19 cellular contexts compared by ENCODE assay signal in the genomic region with DNA sequence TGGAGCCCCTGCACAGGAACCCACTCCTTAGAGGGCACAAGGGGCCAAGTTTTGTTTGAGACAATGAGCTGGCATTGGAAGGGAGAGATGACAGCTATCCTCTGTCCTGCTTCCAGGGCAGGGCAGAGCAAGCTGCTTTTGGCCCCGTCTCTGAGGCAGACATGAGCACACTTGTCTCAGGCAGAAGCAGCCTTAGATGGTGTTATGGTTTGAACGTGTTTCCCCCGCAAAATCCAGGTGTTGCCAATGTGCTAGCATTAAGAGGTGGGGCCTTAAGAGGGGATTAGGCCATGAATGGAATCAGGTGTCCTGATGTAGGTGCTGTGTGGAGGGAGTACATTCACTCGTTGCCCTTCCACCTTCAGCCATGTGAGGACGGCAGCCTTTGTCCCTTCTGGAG. TPM values are rescaled to one million over a fixed set of nuclear protein-coding genes. Genes with fewer than 3 reads are reported as not detected.
A peak's percentile ranks its signal among the peaks of the same experiment; 100 is the strongest.
DNase-seq lines count a peak whose midpoint lies in the region; ATAC-seq, FAIRE-seq and TF ChIP-seq lines count a peak whose summit lies in the region.
"Had no signal": no experiment of that assay in that cellular context is flagged by ENCODE, and none has a peak within 500 bp of the region (broad histone marks: within the 10 kb centered on the region; RNA-seq: fewer than 3 reads in every experiment).

No MANE protein-coding gene starts in this region.

- TF ChIP-seq CTCF in RWPE2 (IDR thresholded peaks at IDR 0.05; ENCODE audit: poor library complexity, severe bottlenecking) (no peak), prostate gland (IDR thresholded peaks at IDR 0.05) (no peak)

- no peaks in the 10 kb centered on the region for H3K9me3 ChIP-seq in RWPE2 (ENCODE audit: severe bottlenecking)
- H3K9me3 ChIP-seq in esophagus (ENCODE audit: control insufficient read depth in 2 of 2, insufficient read depth in 1 of 2, low read depth in 1 of 2, low read length in 1 of 2), result no peaks in the 10 kb centered on the region
- H3K9me3 ChIP-seq in prostate gland, result no peaks in the 10 kb centered on the region
- H3K9me3 ChIP-seq: HAP-1 had no signal

- ATAC-seq in RWPE2 (ENCODE audit: low read depth), result peak; percentile 41
- ATAC-seq in HG03175 (IDR thresholded peaks at IDR 0.05; ENCODE audit: unreplicated experiment), result no peak

- intact Hi-C loops in prostate gland (cut with DNase I), result no loop called here

- WGBS in esophagus, 2 donors, result 46 to 63% methylated on average over 5 of the region's 5 CpGs
- 30% methylated on average over 5 of the region's 5 CpGs for WGBS in prostate gland

- FAIRE-seq in frontal cortex (lab: Jason Lieb, UNC), result no peak
- FAIRE-seq: HTR-8/SVneo had no signal

- H3K27ac ChIP-seq in RWPE2 (ENCODE audit: poor library complexity, severe bottlenecking) (peak overlapping the region; percentile 56), esophagus (ENCODE audit: low read depth in 2 of 2, low read length in 1 of 2) (peak overlapping the region; percentile 89 to 91), prostate gland (peak overlapping the region; percentile 23 to 67)
- H3K27ac ChIP-seq: PC-9 had no signal

- H3K36me3 ChIP-seq in H7 (replicated peaks; ENCODE audit: control insufficient read depth, insufficient read depth, low read length) (no peaks in the 10 kb centered on the region), RWPE2 (ENCODE audit: low read depth) (no peaks in the 10 kb centered on the region), esophagus (ENCODE audit: control insufficient read depth in 2 of 2, insufficient read depth in 2 of 2, low read length in 1 of 2) (peaks cover 0 to 5% of the 10 kb centered on the region in 2 donors), prostate gland (no peaks in the 10 kb centered on the region)
- H3K36me3 ChIP-seq: HAP-1 had no signal

- no peak overlapping the region for H3K4me3 ChIP-seq in H7 (ENCODE audit: insufficient read depth, low read depth, low read length)
- H3K4me3 ChIP-seq in RWPE2 (ENCODE audit: severe bottlenecking), result no peak overlapping the region
- peak overlapping the region in 1 of 2 donors; percentile 14 for H3K4me3 ChIP-seq in esophagus (ENCODE audit: low read depth in 1 of 2, low read length in 2 of 2)
- H3K4me3 ChIP-seq in prostate gland, result no peak overlapping the region
- H3K4me3 ChIP-seq: HAP-1, PC-9 had no signal

- H3K4me1 ChIP-seq in RWPE2 (ENCODE audit: insufficient read depth, poor library complexity, severe bottlenecking) (peaks cover 26% of the 10 kb centered on the region), esophagus (ENCODE audit: control insufficient read depth in 2 of 2, insufficient read depth in 2 of 2, low read length in 1 of 2) (peaks cover 4 to 21% of the 10 kb centered on the region in 2 donors), prostate gland (replicated peaks) (no peaks in the 10 kb centered on the region)
- H3K4me1 ChIP-seq: HAP-1 had no signal

- DNase-seq in H7, result peak; percentile 22
- no peak for DNase-seq in RWPE2 (ENCODE audit: low spot score)
- DNase-seq in prostate gland (ENCODE audit: low spot score), result peak; percentile 38
- no peak for DNase-seq in frontal cortex (ENCODE audit: low spot score in 2 of 2)
- DNase-seq in ureter (ENCODE audit: low spot score), result no peak
- no peak for DNase-seq in stimulated activated CD4-positive, alpha-beta T cell treated with anti-CD3 and anti-CD28 coated beads, Interleukin-4, amount 100 ng/mL, for 24 hours
- DNase-seq: EL, Kasumi-1, NCI-H1436, NCI-H2029 treated with DMSO at 0.1 percent for 48 hours, NCI-H2227 treated with DMSO at 0.1 percent for 48 hours, PC-9 had no signal

- no peak for TF ChIP-seq POLR2A in prostate gland (IDR thresholded peaks at IDR 0.05)

- H3K27me3 ChIP-seq in H7 (ENCODE audit: control insufficient read depth, insufficient read depth, low read length) (peaks cover 4% of the 10 kb centered on the region; the same call in 1 of the 2 replicates), RWPE2 (ENCODE audit: insufficient read depth, poor library complexity, severe bottlenecking) (no peaks in the 10 kb centered on the region), esophagus (ENCODE audit: control insufficient read depth in 1 of 2, insufficient read depth in 2 of 2, low read length in 2 of 2) (no peaks in the 10 kb centered on the region), prostate gland (replicated peaks; ENCODE audit: insufficient read depth) (no peaks in the 10 kb centered on the region)

RNA-seq across cellular contexts. Expression of a gene that starts 2.5 kb away (rescaled TPM):
- 0.07 TPM in 1 of 2 replicates, not detected in the other for total RNA-seq in H7 (2014; rRNA removed; shearing (Covaris generic))
- 10 to 100 TPM; 32.8 to 39.4 TPM for polyA plus RNA-seq in esophagus
- total RNA-seq in prostate gland (1 to 10 TPM in 1 of 2 donors, under 1 TPM in 1; 0.74 to 5.1 TPM), frontal cortex (0.41 TPM), ureter (0.49 TPM)
- total RNA-seq: PC-9 had no signal
- polyA plus RNA-seq: CD14-positive monocyte, IgD-negative memory B cell had no signal

RNA-seq across cellular contexts. Expression of a gene that starts 49.0 kb away (rescaled TPM):
- total RNA-seq in H7 (2014; rRNA removed; shearing (Covaris generic)), result 0.04 and 0.35 TPM in 2 replicates
- under 1 TPM; 0.08 to 0.27 TPM for polyA plus RNA-seq in esophagus
- total RNA-seq in prostate gland, result 1 to 10 TPM; 3.9 to 4.7 TPM
- total RNA-seq in frontal cortex, result 0.82 TPM
- 0.94 TPM for total RNA-seq in ureter
- total RNA-seq: A673 had no signal
- polyA plus RNA-seq: CD14-positive monocyte, IgD-negative memory B cell had no signal

Comparison
In these comparisons a context has a peak if more than half of its experiments do, and no peak if none do; other contexts are left out.
1. DNase-seq: peak in H7 (single experiment) and prostate gland (single experiment); none in RWPE2 (single experiment), frontal cortex (0 of 2), ureter (single experiment) and stimulated activated CD4-positive, alpha-beta T cell treated with anti-CD3 and anti-CD28 coated beads, Interleukin-4, amount 100 ng/mL, for 24 hours (single experiment).
2. Peak in every context shown above with its lines, with median percentiles within 50 percentile points of each other: H3K27ac ChIP-seq.